ENCODE assay signal across 36 cellular contexts in the genomic region with DNA sequence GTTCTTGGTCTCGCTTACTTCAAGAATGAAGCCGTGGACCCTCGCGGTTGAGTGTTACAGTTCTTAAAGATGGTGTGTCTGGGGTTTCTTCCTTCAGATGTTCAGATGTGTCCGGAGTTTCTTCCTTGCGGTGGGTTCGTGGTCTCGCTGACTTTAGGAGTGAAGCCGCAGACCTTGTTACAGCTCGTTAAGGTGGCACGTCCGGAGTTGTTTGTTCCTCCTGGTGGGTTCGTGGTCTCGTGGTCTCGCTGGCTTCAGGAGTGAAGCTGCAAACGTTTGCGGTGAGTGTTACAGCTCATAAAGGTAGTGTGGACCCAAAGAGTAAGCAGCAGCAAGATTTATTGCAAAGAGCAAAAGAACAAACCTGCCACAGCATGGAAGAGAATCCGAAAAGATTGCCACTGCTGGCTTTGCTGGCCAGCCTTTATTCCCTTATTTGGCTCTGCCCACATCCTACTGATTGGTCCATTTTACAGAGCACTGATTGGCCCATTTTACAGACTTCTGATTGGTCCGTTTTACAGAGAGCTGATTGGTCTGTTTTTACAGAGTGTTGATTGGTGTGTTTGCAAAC. TPM values are rescaled to one million over a fixed set of nuclear protein-coding genes. Genes with fewer than 3 reads are reported as not detected.
"Had no signal": no experiment of that assay in that cellular context is flagged by ENCODE, and none has a peak within 500 bp of the region (broad histone marks: within the 10 kb centered on the region; RNA-seq: fewer than 3 reads in every experiment).

No MANE protein-coding gene starts in this region.

- H3K27me3 ChIP-seq: ascending aorta, Peyer's patch had no signal

- ATAC-seq: activated CD8-positive, alpha-beta memory T cell treated with anti-CD3 and anti-CD28 coated beads, Interleukin-2, amount 10 ng/mL, durations not matched to agents 7 days and 5 days; activated T-helper 17 cell treated with anti-CD3 and anti-CD28 coated beads, Interleukin-2, amount 50 U/mL, for 72 hours; PC-3; SK-N-SH treated with all-trans-retinoic acid at 6 μM for 48 hours had no signal

- DNase-seq: activated CD4-positive, alpha-beta memory T cell treated with anti-CD3 and anti-CD28 coated beads, Interleukin-2, amount 10 ng/mL, durations not matched to agents 7 days and 5 days; activated CD4-positive, alpha-beta T cell treated with anti-CD3 and anti-CD28 coated beads for 1 hour; activated CD4-positive, alpha-beta T cell treated with anti-CD3 and anti-CD28 coated beads for 48 hours; activated CD4-positive, CD25-positive, alpha-beta regulatory T cell; activated CD8-positive, alpha-beta memory T cell treated with anti-CD3 and anti-CD28 coated beads for 24 hours; activated CD8-positive, alpha-beta memory T cell treated with anti-CD3 and anti-CD28 coated beads, Interleukin-2, amount 10 ng/mL, durations not matched to agents 7 days and 5 days; activated CD8-positive, alpha-beta memory T cell treated with anti-CD3 and anti-CD28 coated beads, Interleukin-2, amount 50 U/mL, for 48 hours; activated effector memory CD4-positive, alpha-beta T cell treated with anti-CD3 and anti-CD28 coated beads, Interleukin-2, amount 50 U/mL, for 16 hours; activated naive CD4-positive, alpha-beta T cell; activated naive CD8-positive, alpha-beta T cell treated with anti-CD3 and anti-CD28 coated beads, Interleukin-2, amount 10 ng/mL, durations not matched to agents 7 days and 5 days; activated T-cell treated with anti-CD3 and anti-CD28 coated beads, Interleukin-2, amount 50 U/mL, for 48 hours; amygdala; Karpas-422; NCI-H1048; NCI-H1105 treated with DMSO at 0.1 percent for 48 hours; NCI-H1436 treated with DMSO at 0.1 percent for 48 hours; NCI-H1694 treated with DMSO at 0.1 percent for 48 hours; NCI-H2029; NCI-H345; NCI-H524 treated with DMSO at 0.1 percent for 48 hours; NK-92 treated with Interleukin-12 subunit alpha and Interleukin-12 subunit beta, amount 100 ng/mL, for 24 hours; PC-3; Peyer's patch; RPMI8226; SIG-M5; T-helper 1 cell; T-helper 2 cell; T-helper 9 cell; WERI-Rb-1 had no signal

- H3K27ac ChIP-seq: ascending aorta, Peyer's patch, WERI-Rb-1 had no signal

- H3K4me3 ChIP-seq: ascending aorta, Peyer's patch had no signal

- H3K9me3 ChIP-seq: ascending aorta, Peyer's patch had no signal

- H3K36me3 ChIP-seq: ascending aorta, Peyer's patch, WERI-Rb-1 had no signal

- H3K4me1 ChIP-seq: ascending aorta, Peyer's patch had no signal

RNA-seq across cellular contexts. Expression of a gene that starts 27.1 kb away (rescaled TPM):
- total RNA-seq: activated CD4-positive, alpha-beta memory T cell treated with anti-CD3 and anti-CD28 coated beads, Interleukin-2, amount 10 ng/mL, durations not matched to agents 7 days and 5 days; activated CD8-positive, alpha-beta memory T cell treated with anti-CD3 and anti-CD28 coated beads, Interleukin-2, amount 10 ng/mL, durations not matched to agents 7 days and 5 days; activated naive CD8-positive, alpha-beta T cell treated with anti-CD3 and anti-CD28 coated beads, Interleukin-2, amount 10 ng/mL, durations not matched to agents 7 days and 5 days; activated T-helper 17 cell treated with anti-CD3 and anti-CD28 coated beads, Interleukin-2, amount 50 U/mL, for 72 hours; ascending aorta; MCF 10A; NCI-H460; PC-3; SK-MEL-5 had no signal

RNA-seq across cellular contexts. Expression of a gene that starts 55.6 kb away (rescaled TPM):
- total RNA-seq: activated CD4-positive, alpha-beta memory T cell treated with anti-CD3 and anti-CD28 coated beads, Interleukin-2, amount 10 ng/mL, durations not matched to agents 7 days and 5 days; activated CD8-positive, alpha-beta memory T cell treated with anti-CD3 and anti-CD28 coated beads, Interleukin-2, amount 10 ng/mL, durations not matched to agents 7 days and 5 days; activated naive CD8-positive, alpha-beta T cell treated with anti-CD3 and anti-CD28 coated beads, Interleukin-2, amount 10 ng/mL, durations not matched to agents 7 days and 5 days; activated T-helper 17 cell treated with anti-CD3 and anti-CD28 coated beads, Interleukin-2, amount 50 U/mL, for 72 hours; ascending aorta; cardiac septum; MCF 10A; NCI-H460; PC-3; SK-MEL-5 had no signal
